ENCODE assay signal across 27 cellular contexts in the genomic region with DNA sequence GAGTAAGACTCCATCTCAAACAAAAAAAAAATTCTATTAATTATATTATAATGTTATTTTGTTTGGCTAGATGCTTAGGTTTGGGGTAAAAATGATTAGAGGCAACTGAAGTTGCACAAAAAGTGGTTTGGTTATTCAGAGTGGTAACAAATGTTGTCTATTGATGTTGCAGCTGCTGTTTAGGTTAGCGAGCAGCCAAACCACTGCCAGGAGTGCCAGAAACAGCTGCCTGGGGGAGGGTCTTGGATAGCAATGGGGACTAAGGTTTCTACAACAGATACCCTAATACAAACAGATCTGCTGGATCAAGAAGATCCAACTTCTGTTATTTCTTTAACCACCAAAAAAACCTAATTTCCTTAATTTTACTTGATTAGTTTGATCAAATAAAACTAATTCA. TPM values are rescaled to one million over a fixed set of nuclear protein-coding genes. Genes with fewer than 3 reads are reported as not detected.
DNase-seq lines count a peak whose midpoint lies in the region; ATAC-seq, FAIRE-seq and TF ChIP-seq lines count a peak whose summit lies in the region.
"Had no signal": no experiment of that assay in that cellular context is flagged by ENCODE, and none has a peak within 500 bp of the region (broad histone marks: within the 10 kb centered on the region; RNA-seq: fewer than 3 reads in every experiment).

No MANE protein-coding gene starts in this region.

- H3K4me3 ChIP-seq in neutrophil (ENCODE audit: low read depth in 1 of 2, low read length in 1 of 2): no peak overlapping the region
- H3K4me3 ChIP-seq in brain microvascular endothelial cell (ENCODE audit: low read depth, low read length): no peak overlapping the region
- no peak overlapping the region for H3K4me3 ChIP-seq in mammary epithelial cell (replicated peaks in 1 of 3; ENCODE audit: insufficient read depth in 1 of 3, low read depth in 2 of 3, low read length in 3 of 3)
- H3K4me3 ChIP-seq: body of pancreas, GM23248, left ventricle myocardium inferior, PC-9, smooth muscle cell, tibial artery had no signal

- H2AFZ ChIP-seq in mammary epithelial cell (ENCODE audit: low read depth, low read length): no peak overlapping the region
- H2AFZ ChIP-seq: GM23248, PC-9 had no signal

- H3K9me3 ChIP-seq in neutrophil (no peaks in the 10 kb centered on the region), mammary epithelial cell (replicated peaks; ENCODE audit: insufficient read depth, low read length) (no peaks in the 10 kb centered on the region)
- H3K9me3 ChIP-seq: body of pancreas, left ventricle myocardium inferior, tibial artery had no signal

- peak overlapping the region; percentile 41 for H3K4me3 Mint-ChIP-seq in T-helper 2 cell treated with Interferon-gamma antibody and Interleukin-4, amounts not matched to agents 5 μg/mL and 100 μg/mL, for 36 hours
- H3K4me3 Mint-ChIP-seq in activated B cell treated with CpG ODN at 0.5 μM for 24 hours: peak overlapping the region; percentile 82

- H3K4me1 ChIP-seq in neutrophil (ENCODE audit: control insufficient read depth in 1 of 2, insufficient read depth in 1 of 2, low read depth in 1 of 2, low read length in 1 of 2) (peaks cover 71 to 73% of the 10 kb centered on the region in 2 experiments), mammary epithelial cell (ENCODE audit: insufficient read depth, low read length) (no peaks in the 10 kb centered on the region)
- H3K4me1 ChIP-seq: body of pancreas, foreskin keratinocyte had no signal

- FAIRE-seq in GM12891 (lab: Jason Lieb, UNC): peak; percentile 16

- peaks cover 69% of the 10 kb centered on the region for H3K36me3 Mint-ChIP-seq in T-helper 2 cell treated with Interferon-gamma antibody and Interleukin-4, amounts not matched to agents 5 μg/mL and 100 μg/mL, for 36 hours (ENCODE audit: low read depth)
- H3K36me3 Mint-ChIP-seq in activated B cell treated with CpG ODN at 0.5 μM for 24 hours (ENCODE audit: low read depth): peaks cover 91% of the 10 kb centered on the region

- intact Hi-C loops in activated B cell treated with CpG ODN at 0.5 μM for 24 hours (cut with micrococcal nuclease) (loop anchor here (1.0 to 5.0 kb wide), 6 partner anchors 7 to 1275 kb away; partner anchors contain the start of genes ATP6V1A, BTLA and NAA50), mammary epithelial cell (cut with micrococcal nuclease) (no loop called here)

- no peak overlapping the region for H3K9ac ChIP-seq in mammary epithelial cell (ENCODE audit: insufficient read depth, low read length)
- H3K9ac ChIP-seq: GM23248 had no signal

- H3K27me3 Mint-ChIP-seq in T-helper 2 cell treated with Interferon-gamma antibody and Interleukin-4, amounts not matched to agents 5 μg/mL and 100 μg/mL, for 36 hours (ENCODE audit: low read depth): no peaks in the 10 kb centered on the region
- H3K27me3 Mint-ChIP-seq in activated B cell treated with CpG ODN at 0.5 μM for 24 hours: no peaks in the 10 kb centered on the region
- H3K27me3 Mint-ChIP-seq: stimulated activated naive CD8-positive, alpha-beta T cell treated with anti-CD3 and anti-CD28 coated beads, Interleukin-15, amount 100 ng/mL, for 72 hours had no signal

- no peaks in the 10 kb centered on the region for H3K9me3 Mint-ChIP-seq in T-helper 2 cell treated with Interferon-gamma antibody and Interleukin-4, amounts not matched to agents 5 μg/mL and 100 μg/mL, for 36 hours
- H3K9me3 Mint-ChIP-seq in activated B cell treated with CpG ODN at 0.5 μM for 24 hours: no peaks in the 10 kb centered on the region
- H3K9me3 Mint-ChIP-seq: stimulated activated naive CD8-positive, alpha-beta T cell treated with anti-CD3 and anti-CD28 coated beads, Interleukin-15, amount 100 ng/mL, for 72 hours had no signal

- BruUV-seq in mammary epithelial cell (replicated peaks; lab: Mats Ljungman, UMichigan): no TSS peak

- H3K27me3 ChIP-seq in neutrophil: no peaks in the 10 kb centered on the region
- H3K27me3 ChIP-seq in brain microvascular endothelial cell (replicated peaks): no peaks in the 10 kb centered on the region
- H3K27me3 ChIP-seq in mammary epithelial cell (ENCODE audit: insufficient read depth, low read length): peaks cover 2% of the 10 kb centered on the region
- H3K27me3 ChIP-seq: body of pancreas, tibial artery had no signal

- H3K27ac Mint-ChIP-seq in T-helper 2 cell treated with Interferon-gamma antibody and Interleukin-4, amounts not matched to agents 5 μg/mL and 100 μg/mL, for 36 hours: no peak overlapping the region
- peak overlapping the region; percentile 98 for H3K27ac Mint-ChIP-seq in activated B cell treated with CpG ODN at 0.5 μM for 24 hours

- no peak for DNase-seq in T-helper 2 cell treated with Interferon-gamma antibody and Interleukin-4, amounts not matched to agents 5 μg/mL and 100 μg/mL, for 36 hours (ENCODE audit: low spot score)
- DNase-seq in T-helper 2 cell (no peak), GM12891 (ENCODE audit: insufficient read length, low spot score) (no peak), activated B cell treated with CpG ODN at 0.5 μM for 24 hours (no peak), NCI-H2081 treated with DMSO at 0.1 percent for 48 hours (lab: John Stamatoyannopoulos, UW) (no peak), brain microvascular endothelial cell (no peak), mammary epithelial cell (no peak)
- DNase-seq: body of pancreas; effector CD8-positive, alpha-beta T cell; erythroblast; foreskin keratinocyte; GM23248; hippocampal formation; left ventricle myocardium inferior; NCI-H1048; NCI-H2029; NCI-H345; NCI-H774; PC-9; SHP77; stimulated activated CD4-positive, alpha-beta T cell treated with anti-CD3 and anti-CD28 coated beads, Interleukin-4, amount 100 ng/mL, for 1 hour; stimulated activated naive CD8-positive, alpha-beta T cell treated with anti-CD3 and anti-CD28 coated beads, Interleukin-15, amount 100 ng/mL, for 72 hours; tibial artery had no signal

- ATAC-seq in activated B cell treated with CpG ODN at 0.5 μM for 24 hours (ENCODE audit: low read depth): no peak
- ATAC-seq: body of pancreas; foreskin keratinocyte; stimulated activated naive CD8-positive, alpha-beta T cell treated with anti-CD3 and anti-CD28 coated beads, Interleukin-15, amount 100 ng/mL, for 72 hours had no signal

- H3K4me1 Mint-ChIP-seq in T-helper 2 cell treated with Interferon-gamma antibody and Interleukin-4, amounts not matched to agents 5 μg/mL and 100 μg/mL, for 36 hours (ENCODE audit: low read depth): peaks cover 55% of the 10 kb centered on the region
- peaks cover 90% of the 10 kb centered on the region for H3K4me1 Mint-ChIP-seq in activated B cell treated with CpG ODN at 0.5 μM for 24 hours

- POLR2A ChIA-PET in activated B cell treated with CpG ODN at 0.5 μM for 24 hours (lab: Charles Lee): interaction anchor here (1.1 to 1.6 kb wide), 3 partner anchors 8 to 27 kb away, joined by 3 to 10 read pairs (median 5); partner anchors contain the start of gene BTLA

- no peaks in the 10 kb centered on the region for H4K20me1 ChIP-seq in mammary epithelial cell (ENCODE audit: insufficient read depth, low read length)

- CTCF ChIA-PET in activated B cell treated with CpG ODN at 0.5 μM for 24 hours (lab: Charles Lee) (no interaction called here), mammary epithelial cell (lab: Charles Lee; ENCODE audit: low non-redundant PET) (no interaction called here)

- dilution Hi-C loops in mammary epithelial cell (cut with HindIII; ENCODE audit: low sequenced_read_pairs): no loop called here

- in situ Hi-C loops in brain microvascular endothelial cell (cut with HindIII; ENCODE audit: low pct_ligation_motif_present, low sequenced_read_pairs): no loop called here
- in situ Hi-C loops in mammary epithelial cell (cut with MboI; ENCODE audit: low sequenced_read_pairs in 2 of 2): no loop called here

- peak overlapping the region; percentile 75 for H3K27ac ChIP-seq in neutrophil
- no peak overlapping the region for H3K27ac ChIP-seq in brain microvascular endothelial cell
- H3K27ac ChIP-seq in mammary epithelial cell (ENCODE audit: insufficient read depth, low read depth, low read length): no peak overlapping the region
- H3K27ac ChIP-seq: body of pancreas, foreskin keratinocyte, GM23248, left ventricle myocardium inferior, PC-9, tibial artery had no signal

- no peak overlapping the region for H3K4me2 ChIP-seq in mammary epithelial cell (ENCODE audit: insufficient read depth, low read depth, low read length)
- H3K4me2 ChIP-seq: PC-9, smooth muscle cell had no signal

- H3K36me3 ChIP-seq in neutrophil (no peaks in the 10 kb centered on the region), brain microvascular endothelial cell (replicated peaks) (no peaks in the 10 kb centered on the region), mammary epithelial cell (ENCODE audit: insufficient read depth, low read length) (no peaks in the 10 kb centered on the region)
- H3K36me3 ChIP-seq: left ventricle myocardium inferior, tibial artery had no signal

- TF ChIP-seq CTCF in activated B cell treated with CpG ODN at 0.5 μM for 24 hours (IDR thresholded peaks at IDR 0.05) (no peak), neutrophil (IDR thresholded peaks at IDR 0.05) (no peak), brain microvascular endothelial cell (IDR thresholded peaks at IDR 0.05; ENCODE audit: low read depth, low read length, missing control alignments) (no peak), mammary epithelial cell (conservative IDR thresholded peaks at IDR 0.05 in 1 of 2, IDR thresholded peaks at IDR 0.05 in 1 of 2; ENCODE audit: extremely low read depth in 1 of 2, insufficient read depth in 1 of 2, low read depth in 1 of 2, low read length in 2 of 2) (no peak)

- no peaks in the 10 kb centered on the region for H3K79me2 ChIP-seq in mammary epithelial cell (ENCODE audit: insufficient read depth, low read length)

- 86% methylated on average over 1 of the region's 1 CpG for WGBS in mammary epithelial cell (ENCODE audit: low coverage, missing lambda C conversion rate)

- TF ChIP-seq POLR2A in GM12891 (IDR thresholded peaks at IDR 0.05; ENCODE audit: low read depth, low read length): no peak

TF ChIP-seq in GM12891, 5 proteins besides CTCF, POLR2A, EP300 and RAD21:
- TF ChIP-seq POLR2AphosphoS5 (IDR thresholded peaks at IDR 0.05; ENCODE audit: low read depth, low read length) (no peak), TAF1 (IDR thresholded peaks at IDR 0.05; ENCODE audit: low read depth, low read length) (no peak), SPI1 (IDR thresholded peaks at IDR 0.05; ENCODE audit: low read depth, low read length) (no peak), PAX5 (IDR thresholded peaks at IDR 0.05; ENCODE audit: insufficient read depth, low read length, severe bottlenecking) (no peak), POU2F2 (IDR thresholded peaks at IDR 0.05; ENCODE audit: low read depth, low read length) (no peak)

RNA-seq across cellular contexts. Expression of gene BTLA, which starts 26.6 kb away (rescaled TPM):
- 41.7 TPM for polyA plus RNA-seq in GM12891 (2012; ENCODE audit: low read depth, missing spikeins)
- 49.8 and 53.2 TPM in 2 replicates for total RNA-seq in activated B cell treated with CpG ODN at 0.5 μM for 24 hours
- total RNA-seq in mammary epithelial cell: not detected
- polyA plus RNA-seq in mammary epithelial cell: not detected
- polyA minus RNA-seq in mammary epithelial cell: not detected
- total RNA-seq: A172, body of pancreas, foreskin keratinocyte, GM23248, HT1080, left ventricle myocardium inferior, PC-9, smooth muscle cell had no signal
- polyA plus RNA-seq: foreskin keratinocyte, GM23248, smooth muscle cell had no signal

Comparison
In these comparisons a context has a peak if more than half of its experiments do, and no peak if none do; other contexts are left out.
1. RNA of gene BTLA, which starts 26.6 kb away (total RNA-seq): 49.8 to 53.2 TPM in activated B cell treated with CpG ODN at 0.5 μM for 24 hours; not detected in mammary epithelial cell; every median in the first group is over 10 times any median in the second.